ENCODE assay signal across 25 cellular contexts in the genomic region with DNA sequence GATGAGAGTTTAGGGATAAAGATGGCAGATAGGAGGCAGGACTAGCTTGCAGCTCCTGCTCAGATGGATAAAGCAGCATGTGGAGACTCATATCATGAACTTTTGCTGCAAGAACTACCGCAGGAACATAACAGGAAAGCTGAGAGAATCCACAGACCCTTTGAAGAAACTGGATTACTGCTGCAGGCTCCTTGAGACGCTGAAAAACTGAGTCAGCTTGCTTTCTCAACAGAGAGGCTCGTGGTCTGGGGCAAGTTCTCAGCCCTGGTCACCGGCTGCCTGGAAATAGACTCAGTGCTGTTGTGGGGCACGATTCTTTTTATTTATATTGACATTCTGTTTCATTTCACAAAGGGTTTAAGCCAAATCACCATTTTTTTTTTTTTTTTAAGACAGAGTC. TPM values are rescaled to one million over a fixed set of nuclear protein-coding genes. Genes with fewer than 3 reads are reported as not detected.
A peak's percentile ranks its signal among the peaks of the same experiment; 100 is the strongest.
DNase-seq lines count a peak whose midpoint lies in the region; FAIRE-seq and TF ChIP-seq lines count a peak whose summit lies in the region.
"Had no signal": no experiment of that assay in that cellular context is flagged by ENCODE, and none has a peak within 500 bp of the region (broad histone marks: within the 10 kb centered on the region; RNA-seq: fewer than 3 reads in every experiment).

No MANE protein-coding gene starts in this region.

- H3K4me2 ChIP-seq in H1 (ENCODE audit: insufficient read depth in 1 of 2, low read depth in 2 of 2, low read length in 2 of 2): no peak overlapping the region
- H3K4me2 ChIP-seq in osteoblast (ENCODE audit: insufficient read depth, low read length): peak overlapping the region; percentile 37

- no peaks in the 10 kb centered on the region for H3K9me3 Mint-ChIP-seq in Caco-2 (ENCODE audit: unreplicated experiment)
- H3K9me3 Mint-ChIP-seq: activated T-cell treated with anti-CD3 and anti-CD28 coated beads, Interleukin-2, amount 50 U/mL, for 4 hours; stimulated activated naive CD8-positive, alpha-beta T cell treated with anti-CD3 and anti-CD28 coated beads, Interleukin-15, Interleukin-2, amounts not matched to agents 100 ng/mL and 50 ng/mL, for 24 hours had no signal

- 0 out of 2 replicates have a peak overlapping the region, but pooled peaks have one; percentile 24 for H2AFZ ChIP-seq in H1 (ENCODE audit: low read length)
- peak overlapping the region; percentile 38 for H2AFZ ChIP-seq in osteoblast (ENCODE audit: low read length)

- H3K4ac ChIP-seq in H1 (replicated peaks; ENCODE audit: insufficient read length, low read depth, low read length): no peak overlapping the region

- H3K79me2 ChIP-seq in H1 (ENCODE audit: control insufficient read depth in 1 of 2, insufficient read depth in 2 of 2, low read length in 2 of 2): no peaks in the 10 kb centered on the region
- H3K79me2 ChIP-seq in osteoblast (ENCODE audit: insufficient read depth, low read length): no peaks in the 10 kb centered on the region

- peaks cover 3% of the 10 kb centered on the region for H3K27me3 Mint-ChIP-seq in Caco-2 (ENCODE audit: insufficient read depth, unreplicated experiment)

- no peak for FAIRE-seq in H1 (lab: Jason Lieb, UNC)
- FAIRE-seq in GM19239 (lab: Jason Lieb, UNC): no peak

- H3K27ac Mint-ChIP-seq in Caco-2 (ENCODE audit: unreplicated experiment): no peak overlapping the region
- H3K27ac Mint-ChIP-seq: stimulated activated naive CD8-positive, alpha-beta T cell treated with anti-CD3 and anti-CD28 coated beads, Interleukin-15, Interleukin-2, amounts not matched to agents 100 ng/mL and 50 ng/mL, for 24 hours had no signal

- no peaks in the 10 kb centered on the region for H3K79me1 ChIP-seq in H1 (ENCODE audit: low read depth, low read length)

- H4K8ac ChIP-seq in H1 (ENCODE audit: extremely low read depth, insufficient read depth, low read length): no peak overlapping the region

- intact Hi-C loops in Caco-2 (cut with micrococcal nuclease; ENCODE audit: unreplicated experiment): no loop called here

- H3K9me3 ChIP-seq in H1 (ENCODE audit: insufficient read depth in 2 of 2, low read depth in 1 of 2, low read length in 1 of 2): no peaks in the 10 kb centered on the region
- H3K9me3 ChIP-seq in osteoblast (ENCODE audit: low read depth, low read length): no peaks in the 10 kb centered on the region
- H3K9me3 ChIP-seq in Caco-2: no peaks in the 10 kb centered on the region
- H3K9me3 ChIP-seq: neutrophil, tibial artery had no signal

- POLR2A ChIA-PET in H1 (lab: Charles Lee; ENCODE audit: partially characterized antibody): interaction anchor here (2.9 kb wide), 1 partner anchor 28 kb away, joined by 15 read pairs; a partner anchor contains a TSS
- POLR2A ChIA-PET in Caco-2 (lab: Charles Lee): no interaction called here

- H3K36me3 Mint-ChIP-seq in Caco-2 (ENCODE audit: insufficient read depth, unreplicated experiment): no peaks in the 10 kb centered on the region

- H2AK5ac ChIP-seq in H1 (ENCODE audit: low read depth, low read length): no peak overlapping the region

- CTCF ChIA-PET in H1 (lab: Charles Lee; ENCODE audit: partially characterized antibody) (interaction anchor here (0.6 to 0.7 kb wide), 2 partner anchors 76 to 102 kb away, joined by 3 read pairs; no protein-coding TSS in a partner anchor), Caco-2 (lab: Charles Lee) (interaction anchor here (0.6 kb wide), 1 partner anchor 272 kb away, joined by 4 read pairs; no protein-coding TSS in a partner anchor)

- H3K27me3 ChIP-seq in H1 (replicated peaks in 1 of 4; ENCODE audit: control insufficient read depth in 3 of 4, extremely low read depth in 1 of 4, insufficient read depth in 3 of 4, low read length in 3 of 4) (no peaks in the 10 kb centered on the region), osteoblast (ENCODE audit: insufficient read depth, low read length) (no peaks in the 10 kb centered on the region), Caco-2 (replicated peaks; ENCODE audit: control insufficient read depth, insufficient read depth, low read length) (no peaks in the 10 kb centered on the region)
- H3K27me3 ChIP-seq: neutrophil, tibial artery had no signal

- TF ChIP-seq POLR2A in H1 (IDR thresholded peaks at IDR 0.05; ENCODE audit: control extremely low read depth in 1 of 2, low read depth in 2 of 2, low read length in 2 of 2): no peak

- H3K23me2 ChIP-seq in H1 (ENCODE audit: low read depth, low read length): no peaks in the 10 kb centered on the region

- no peak overlapping the region for H3K27ac ChIP-seq in H1 (ENCODE audit: low read depth, low read length)
- peak overlapping the region; percentile 62 for H3K27ac ChIP-seq in osteoblast (ENCODE audit: low read depth, low read length)
- H3K27ac ChIP-seq: HL-60, neutrophil, tibial artery had no signal

- H3K18ac ChIP-seq in H1 (ENCODE audit: extremely low read depth, low read length): no peak overlapping the region

- no peak overlapping the region for H3K4me3 ChIP-seq in H1 (ENCODE audit: extremely low read depth in 1 of 4, insufficient read depth in 2 of 4, low read depth in 3 of 4, low read length in 4 of 4)
- no peak overlapping the region for H3K4me3 ChIP-seq in osteoblast (ENCODE audit: insufficient read depth, low read length)
- H3K4me3 ChIP-seq in Caco-2 (ENCODE audit: low read depth, low read length): no peak overlapping the region
- H3K4me3 ChIP-seq: tibial artery had no signal

- H2BK120ac ChIP-seq in H1 (replicated peaks; ENCODE audit: low read depth, low read length): no peak overlapping the region

- no peak overlapping the region for H2BK15ac ChIP-seq in H1 (ENCODE audit: low read length)

- no peak for TF ChIP-seq EP300 in H1 (IDR thresholded peaks at IDR 0.05; ENCODE audit: borderline replicate concordance in 1 of 2, low read depth in 2 of 2, low read length in 2 of 2)

- H3K9ac ChIP-seq in H1 (replicated peaks in 1 of 4; ENCODE audit: extremely low read depth in 1 of 4, low read depth in 3 of 4, low read length in 3 of 4): no peak overlapping the region

- 89% methylated on average over 5 of the region's 5 CpGs; no CpG with 5 or more reads in 1 of the 2 experiments for WGBS in H1 (ENCODE audit: extremely low coverage in 1 of 2, insufficient coverage in 1 of 2, insufficient read length in 1 of 2, insufficient replicate concordance in 2 of 2, low coverage in 1 of 2, low lambda C conversion rate in 2 of 2, missing lambda C conversion rate in 1 of 2), 2 experiments

- no peak overlapping the region for H3K23ac ChIP-seq in H1 (ENCODE audit: insufficient read length)

- no peaks in the 10 kb centered on the region for H4K20me1 ChIP-seq in H1 (replicated peaks in 1 of 2; ENCODE audit: control insufficient read depth in 1 of 2, insufficient read depth in 2 of 2, low read length in 2 of 2)
- H4K20me1 ChIP-seq in osteoblast (ENCODE audit: insufficient read depth, low read length): no peaks in the 10 kb centered on the region

- H2BK20ac ChIP-seq in H1 (ENCODE audit: low read length): no peak overlapping the region

- H3K56ac ChIP-seq in H1 (replicated peaks; ENCODE audit: insufficient read length, low read depth, low read length): no peak overlapping the region

- peak; percentile 37 for DNase-seq in EL
- peak; percentile 19 for DNase-seq in RPMI7951 (ENCODE audit: low read depth)
- no peak for DNase-seq in H1 (ENCODE audit: low read depth in 1 of 2, low spot score in 2 of 2)
- no peak for DNase-seq in osteoblast (ENCODE audit: insufficient read length, low spot score, missing footprints)
- DNase-seq in Caco-2: no peak
- no peak for DNase-seq in NCI-H2171 (lab: John Stamatoyannopoulos, UW)
- DNase-seq in GM19239 (ENCODE audit: insufficient read length, low spot score): no peak
- DNase-seq in cerebellar cortex (ENCODE audit: low spot score): no peak
- DNase-seq: activated CD4-positive, alpha-beta T cell treated with anti-CD3 and anti-CD28 coated beads for 1 hour; activated CD8-positive, alpha-beta memory T cell treated with anti-CD3 and anti-CD28 coated beads for 24 hours; activated naive CD4-positive, alpha-beta T cell; activated T-cell treated with anti-CD3 and anti-CD28 coated beads, Interleukin-2, amount 50 U/mL, for 4 hours; AML-193; amygdala; central memory CD4-positive, alpha-beta T cell; GOT3; kidney glomerular epithelial cell; mammary epithelial cell; NCI-H2171 treated with DMSO at 0.1 percent for 48 hours; NCI-H526; stimulated activated CD4-positive, alpha-beta T cell treated with anti-CD3 and anti-CD28 coated beads, Interleukin-12 subunit alpha, Interleukin-12 subunit beta, amount 100 ng/mL, for 4 hours; tibial artery had no signal

- H3K4me3 Mint-ChIP-seq in Caco-2 (ENCODE audit: unreplicated experiment): no peak overlapping the region
- H3K4me3 Mint-ChIP-seq: activated T-cell treated with anti-CD3 and anti-CD28 coated beads, Interleukin-2, amount 50 U/mL, for 4 hours; stimulated activated naive CD8-positive, alpha-beta T cell treated with anti-CD3 and anti-CD28 coated beads, Interleukin-15, Interleukin-2, amounts not matched to agents 100 ng/mL and 50 ng/mL, for 24 hours had no signal

- TF ChIP-seq CTCF in H1 (IDR thresholded peaks at IDR 0.05; ENCODE audit: control extremely low read depth in 1 of 3, insufficient read depth in 1 of 3, low read depth in 1 of 3, low read length in 3 of 3) (no peak), osteoblast (IDR thresholded peaks at IDR 0.05; ENCODE audit: extremely low read depth, low read depth, low read length) (no peak), Caco-2 (IDR thresholded peaks at IDR 0.05; ENCODE audit: insufficient read depth in 1 of 2, low read depth in 1 of 2, low read length in 1 of 2, severe bottlenecking in 1 of 2, unreplicated experiment in 1 of 2) (no peak)

- no peak for TF ChIP-seq RAD21 in H1 (IDR thresholded peaks at IDR 0.05 in 1 of 2, conservative IDR thresholded peaks at IDR 0.05 in 1 of 2; ENCODE audit: low read depth in 2 of 2, low read length in 2 of 2)

- H3K4me1 ChIP-seq in H1 (replicated peaks in 1 of 4; ENCODE audit: control insufficient read depth in 3 of 4, insufficient read depth in 4 of 4, low read length in 3 of 4): no peaks in the 10 kb centered on the region
- H3K4me1 ChIP-seq in osteoblast (ENCODE audit: insufficient read depth, low read length): peaks cover 52% of the 10 kb centered on the region
- H3K4me1 ChIP-seq in Caco-2: no peaks in the 10 kb centered on the region
- H3K4me1 ChIP-seq: tibial artery had no signal

- no peak overlapping the region for H4K91ac ChIP-seq in H1 (replicated peaks; ENCODE audit: insufficient read length, low read length)

- no peak overlapping the region for H3K14ac ChIP-seq in H1 (ENCODE audit: insufficient read length)

- no peak overlapping the region for H2BK5ac ChIP-seq in H1 (ENCODE audit: low read depth, low read length)

- no peak overlapping the region for H2BK12ac ChIP-seq in H1 (ENCODE audit: low read depth, low read length)

- H3K36me3 ChIP-seq in H1 (ENCODE audit: control insufficient read depth in 2 of 4, insufficient read depth in 4 of 4, low read length in 3 of 4) (no peaks in the 10 kb centered on the region), osteoblast (ENCODE audit: insufficient read depth, low read length) (no peaks in the 10 kb centered on the region), Caco-2 (ENCODE audit: control insufficient read depth, insufficient read depth, low read length) (no peaks in the 10 kb centered on the region)
- H3K36me3 ChIP-seq: neutrophil, tibial artery had no signal

- H3K4me1 Mint-ChIP-seq in Caco-2 (ENCODE audit: low read depth, unreplicated experiment): no peaks in the 10 kb centered on the region

- BruUV-seq in Caco-2 (replicated peaks; lab: Mats Ljungman, UMichigan): no TSS peak

- no peak overlapping the region for H4K5ac ChIP-seq in H1 (ENCODE audit: insufficient read length, low read depth, low read length)

RNA-seq across cellular contexts. Expression of a gene that starts 28.8 kb away (rescaled TPM):
- total RNA-seq in RPMI7951 (2014; rRNA removed; shearing (Covaris generic)): 11.9 and 19.7 TPM in 2 replicates
- 53.4 and 57.8 TPM in 2 replicates for total RNA-seq in H1 (2021; fragmentation: NEBNext Ultra II Directional; extraction: Animal tissue kit (Norgen Biotek cat#: 25700))
- polyA plus RNA-seq in H1 (2011; rRNA removed): 7.8 and 11.6 TPM in 2 replicates
- polyA plus RNA-seq in H1 (2011; cell fraction: cytosol; rRNA removed): 12.7 TPM
- 6.7 TPM for polyA plus RNA-seq in H1 (2011; cell fraction: nucleus; rRNA removed)
- polyA plus RNA-seq in H1 (2012, experiment 1 of 2): 11.1 to 24.4 TPM (median 17.0 TPM) in 4 replicates
- 3.8 TPM for polyA plus RNA-seq in H1 (2012, experiment 2 of 2)
- polyA plus RNA-seq in H1 (2013, experiment 1 of 2): 31.0 TPM
- polyA plus RNA-seq in H1 (2013, experiment 2 of 2): 33.7 TPM
- 20.5 and 32.5 TPM in 2 replicates for polyA minus RNA-seq in H1 (2011; rRNA and poly(A)+ RNA removed)
- 18.6 TPM for polyA minus RNA-seq in H1 (2011; cell fraction: cytosol; rRNA and poly(A)+ RNA removed)
- 20.5 TPM for polyA minus RNA-seq in H1 (2011; cell fraction: nucleus; rRNA and poly(A)+ RNA removed)
- 21.5 and 22.1 TPM in 2 replicates for total RNA-seq in osteoblast
- 3.8 and 4.5 TPM in 2 replicates for total RNA-seq in Caco-2 (2022)

Comparison
In these comparisons a context has a peak if more than half of its experiments do, and no peak if none do; other contexts are left out.
1. DNase-seq: peak in EL (single experiment) and RPMI7951 (single experiment); none in H1 (0 of 2), osteoblast (single experiment), Caco-2 (0 of 2), NCI-H2171 (single experiment), GM19239 (single experiment) and cerebellar cortex (single experiment).